In genomic region chr15:48406911-48407310, GRCh38 we compare ENCODE assay signal across 17 cellular contexts.
DNase-seq lines count a peak whose midpoint lies in the region; ATAC-seq and TF ChIP-seq lines count a peak whose summit lies in the region.
"Had no signal": no experiment of that assay in that cellular context is flagged by ENCODE, and none has a peak within 500 bp of the region (broad histone marks: within the 10 kb centered on the region; RNA-seq: fewer than 3 reads in every experiment).

No MANE protein-coding gene starts in this region.

- H3K9me3 Mint-ChIP-seq in chondrocyte (ENCODE audit: low read depth): no peaks in the 10 kb centered on the region
- no peaks in the 10 kb centered on the region for H3K9me3 Mint-ChIP-seq in stimulated activated naive CD8-positive, alpha-beta T cell treated with anti-CD3 and anti-CD28 coated beads, Interleukin-15, amount 100 ng/mL, for 72 hours
- H3K9me3 Mint-ChIP-seq: natural killer cell had no signal

- H3K36me3 ChIP-seq in Loucy (ENCODE audit: insufficient read depth, low read length) (no peaks in the 10 kb centered on the region), osteoblast (ENCODE audit: insufficient read depth, low read length) (peaks cover 49% of the 10 kb centered on the region)

- H3K4me1 Mint-ChIP-seq in chondrocyte (ENCODE audit: low read depth): peaks cover 65% of the 10 kb centered on the region
- no peaks in the 10 kb centered on the region for H3K4me1 Mint-ChIP-seq in stimulated activated naive CD8-positive, alpha-beta T cell treated with anti-CD3 and anti-CD28 coated beads, Interleukin-15, amount 100 ng/mL, for 72 hours
- H3K4me1 Mint-ChIP-seq: natural killer cell had no signal

- H3K27me3 Mint-ChIP-seq in chondrocyte (ENCODE audit: low read depth): no peaks in the 10 kb centered on the region
- H3K27me3 Mint-ChIP-seq in stimulated activated naive CD8-positive, alpha-beta T cell treated with anti-CD3 and anti-CD28 coated beads, Interleukin-15, amount 100 ng/mL, for 72 hours: no peaks in the 10 kb centered on the region

- no peak for ATAC-seq in stimulated activated naive CD8-positive, alpha-beta T cell treated with anti-CD3 and anti-CD28 coated beads, Interleukin-15, amount 100 ng/mL, for 72 hours
- ATAC-seq: natural killer cell had no signal

- H3K36me3 Mint-ChIP-seq in chondrocyte (ENCODE audit: low read depth): peaks cover 42% of the 10 kb centered on the region
- H3K36me3 Mint-ChIP-seq: natural killer cell had no signal

- H3K4me1 ChIP-seq in Loucy (ENCODE audit: insufficient read depth, low read length, poor library complexity, severe bottlenecking) (peaks cover 13% of the 10 kb centered on the region), osteoblast (ENCODE audit: insufficient read depth, low read length) (peaks cover 8% of the 10 kb centered on the region)

- no peak overlapping the region for H3K4me3 Mint-ChIP-seq in chondrocyte (ENCODE audit: unreplicated experiment)
- no peak overlapping the region for H3K4me3 Mint-ChIP-seq in stimulated activated naive CD8-positive, alpha-beta T cell treated with anti-CD3 and anti-CD28 coated beads, Interleukin-15, amount 100 ng/mL, for 72 hours
- H3K4me3 Mint-ChIP-seq: natural killer cell had no signal

- H3F3A ChIP-seq in Loucy (ENCODE audit: low read depth): no peaks in the 10 kb centered on the region

- DNase-seq in chondrocyte (ENCODE audit: low spot score): no peak
- no peak for DNase-seq in osteoblast (ENCODE audit: insufficient read length, low spot score, missing footprints)
- DNase-seq in stimulated activated naive CD8-positive, alpha-beta T cell treated with anti-CD3 and anti-CD28 coated beads, Interleukin-15, amount 100 ng/mL, for 72 hours: no peak
- no peak for DNase-seq in kidney glomerular epithelial cell (lab: John Stamatoyannopoulos, UW)
- DNase-seq in NCI-H510A (lab: John Stamatoyannopoulos, UW): no peak
- DNase-seq: activated CD4-positive, alpha-beta T cell treated with anti-CD3 and anti-CD28 coated beads, Interleukin-2, amount 50 U/mL, for 4 hours; activated naive CD4-positive, alpha-beta T cell; Calu3; cerebellar nuclear complex; natural killer cell; NCI-H2081; PC-9; T-helper 2 cell had no signal

- H3K27me3 ChIP-seq in Loucy (ENCODE audit: insufficient read depth, low read length, poor library complexity, severe bottlenecking) (no peaks in the 10 kb centered on the region), osteoblast (ENCODE audit: insufficient read depth, low read length) (no peaks in the 10 kb centered on the region)

- H3K4me3 ChIP-seq in Loucy (ENCODE audit: low read length, poor library complexity, severe bottlenecking) (no peak overlapping the region), osteoblast (ENCODE audit: insufficient read depth, low read length) (no peak overlapping the region)
- H3K4me3 ChIP-seq: PC-9, skin epidermis, thoracic aorta had no signal

- H3K27ac ChIP-seq in osteoblast (ENCODE audit: low read depth, low read length): no peak overlapping the region
- H3K27ac ChIP-seq: PC-9, thoracic aorta had no signal

- no peaks in the 10 kb centered on the region for H3K9me3 ChIP-seq in Loucy (ENCODE audit: insufficient read depth, low read depth, low read length)
- no peaks in the 10 kb centered on the region for H3K9me3 ChIP-seq in osteoblast (ENCODE audit: low read depth, low read length)
- H3K9me3 ChIP-seq: thoracic aorta had no signal

- H3K4me2 ChIP-seq in Loucy (ENCODE audit: low read depth, low read length, poor library complexity, severe bottlenecking) (no peak overlapping the region), osteoblast (ENCODE audit: insufficient read depth, low read length) (no peak overlapping the region)
- H3K4me2 ChIP-seq: PC-9 had no signal

- H3K27ac Mint-ChIP-seq in chondrocyte (ENCODE audit: unreplicated experiment): peak overlapping the region; percentile 74
- no peak overlapping the region for H3K27ac Mint-ChIP-seq in stimulated activated naive CD8-positive, alpha-beta T cell treated with anti-CD3 and anti-CD28 coated beads, Interleukin-15, amount 100 ng/mL, for 72 hours
- H3K27ac Mint-ChIP-seq: natural killer cell had no signal

- H4K20me1 ChIP-seq in Loucy (ENCODE audit: insufficient read depth, low read length, poor library complexity, severe bottlenecking) (no peaks in the 10 kb centered on the region), osteoblast (ENCODE audit: insufficient read depth, low read length) (no peaks in the 10 kb centered on the region)

- H3K79me2 ChIP-seq in Loucy (ENCODE audit: insufficient read depth, low read length): no peaks in the 10 kb centered on the region
- no peaks in the 10 kb centered on the region for H3K79me2 ChIP-seq in osteoblast (ENCODE audit: insufficient read depth, low read length)

- no peak overlapping the region for H3K9ac ChIP-seq in Loucy (ENCODE audit: low read depth, low read length, poor library complexity, severe bottlenecking)

- TF ChIP-seq CTCF in GM12872 (IDR thresholded peaks at IDR 0.05; ENCODE audit: insufficient read depth, low read depth, low read length) (peak; percentile 38; the same call in 2 of the 3 replicates), Loucy (conservative IDR thresholded peaks at IDR 0.05; ENCODE audit: low read length) (peak; percentile 60), chondrocyte (IDR thresholded peaks at IDR 0.05) (peak; percentile 59), osteoblast (IDR thresholded peaks at IDR 0.05; ENCODE audit: extremely low read depth, low read depth, low read length) (peak; percentile 35)

- no peaks in the 10 kb centered on the region for H3K9me2 ChIP-seq in Loucy (replicated peaks; ENCODE audit: low read depth, low read length)

- H2AFZ ChIP-seq in Loucy (ENCODE audit: low read length) (no peak overlapping the region), osteoblast (ENCODE audit: low read length) (no peak overlapping the region)
- H2AFZ ChIP-seq: PC-9 had no signal
